In genomic region chr9:136978073-136978864, GRCh38 we compare ENCODE assay signal across 8 cellular contexts. TPM values are rescaled to one million over a fixed set of nuclear protein-coding genes. Genes with fewer than 3 reads are reported as not detected.
DNase-seq lines count a peak whose midpoint lies in the region; ATAC-seq, FAIRE-seq and TF ChIP-seq lines count a peak whose summit lies in the region.

No MANE protein-coding gene starts in this region.

- H3K27ac ChIP-seq in kidney (ENCODE audit: low read depth in 2 of 2, low read length in 2 of 2): no peak overlapping the region

- intact Hi-C loops in kidney (cut with DNase I): no loop called here

- no peaks in the 10 kb centered on the region for H3K9me3 ChIP-seq in kidney (ENCODE audit: control insufficient read depth in 1 of 2, low read length in 2 of 2)

- FAIRE-seq in kidney (lab: Jason Lieb, UNC): no peak

- no peak for ATAC-seq in HG03571 (IDR thresholded peaks at IDR 0.05; ENCODE audit: unreplicated experiment)

- H3K9ac ChIP-seq in kidney (ENCODE audit: low read length in 2 of 2): no peak overlapping the region

- DNase-seq in AG20443 (ENCODE audit: low spot score): peak; percentile 98
- DNase-seq in LoVo (ENCODE audit: low spot score): peak; percentile 62
- peak; percentile 54 to 73 for DNase-seq in activated CD4-positive, alpha-beta T cell treated with anti-CD3 and anti-CD28 coated beads for 4 hours
- peak; percentile 84 for DNase-seq in cerebellum (ENCODE audit: low spot score)
- DNase-seq in kidney: peak; percentile 94
- peak; percentile 30 to 53 (median 42) for DNase-seq in stimulated activated CD4-positive, alpha-beta T cell treated with anti-CD3 and anti-CD28 coated beads, Interleukin-1b, Interleukin-23, amount 100 ng/mL, for 24 hours (ENCODE audit: low read depth in 4 of 4, low spot score in 1 of 4)
- no peak for DNase-seq in DMS79 (lab: John Stamatoyannopoulos, UW)

- H3K4me1 ChIP-seq in kidney (ENCODE audit: control insufficient read depth in 1 of 2, insufficient read depth in 1 of 2, low read depth in 1 of 2, low read length in 2 of 2): peaks cover 0 to 14% of the 10 kb centered on the region in 2 donors

- TF ChIP-seq CTCF in kidney (IDR thresholded peaks at IDR 0.05; ENCODE audit: borderline replicate concordance, extremely low read depth, insufficient read depth): no peak

- peak overlapping the region in 1 of 2 donors; percentile 41 for H3K4me3 ChIP-seq in kidney (ENCODE audit: low read length in 2 of 2)

- no peaks in the 10 kb centered on the region for H3K36me3 ChIP-seq in kidney (ENCODE audit: control insufficient read depth in 1 of 2, insufficient read depth in 2 of 2, low read length in 2 of 2)

RNA-seq across cellular contexts. Expression of gene PTGDS, which starts 1.0 kb away (rescaled TPM):
- 67.5 TPM for total RNA-seq in cerebellum
- 236 TPM for total RNA-seq in kidney
- 709 TPM for polyA plus RNA-seq in kidney (ENCODE audit: insufficient read depth, low read depth, low replicate concordance)

RNA-seq across cellular contexts. Expression of gene LCNL1, which starts 4.5 kb away (rescaled TPM):
- total RNA-seq in cerebellum: 0.82 TPM
- 1.4 TPM for total RNA-seq in kidney
- 0.54 TPM for polyA plus RNA-seq in kidney (ENCODE audit: insufficient read depth, low read depth, low replicate concordance)

RNA-seq across cellular contexts. Expression of gene PAXX, which starts 14.0 kb away (rescaled TPM):
- total RNA-seq in cerebellum: 11.1 TPM
- 54.2 TPM for total RNA-seq in kidney
- 80.9 TPM for polyA plus RNA-seq in kidney (ENCODE audit: insufficient read depth, low read depth, low replicate concordance)

RNA-seq across cellular contexts. Expression of gene CLIC3, which starts 18.1 kb away (rescaled TPM):
- total RNA-seq in cerebellum: not detected
- total RNA-seq in kidney: 4.0 TPM
- polyA plus RNA-seq in kidney (ENCODE audit: insufficient read depth, low read depth, low replicate concordance): 2.1 TPM

RNA-seq across cellular contexts. Expression of gene LCN12, which starts 26.2 kb away (rescaled TPM):
- total RNA-seq in cerebellum (0.36 TPM), kidney (42.9 TPM)
- 35.5 TPM for polyA plus RNA-seq in kidney (ENCODE audit: insufficient read depth, low read depth, low replicate concordance)
